ENCODE assay signal across 14 cellular contexts in the genomic region with DNA sequence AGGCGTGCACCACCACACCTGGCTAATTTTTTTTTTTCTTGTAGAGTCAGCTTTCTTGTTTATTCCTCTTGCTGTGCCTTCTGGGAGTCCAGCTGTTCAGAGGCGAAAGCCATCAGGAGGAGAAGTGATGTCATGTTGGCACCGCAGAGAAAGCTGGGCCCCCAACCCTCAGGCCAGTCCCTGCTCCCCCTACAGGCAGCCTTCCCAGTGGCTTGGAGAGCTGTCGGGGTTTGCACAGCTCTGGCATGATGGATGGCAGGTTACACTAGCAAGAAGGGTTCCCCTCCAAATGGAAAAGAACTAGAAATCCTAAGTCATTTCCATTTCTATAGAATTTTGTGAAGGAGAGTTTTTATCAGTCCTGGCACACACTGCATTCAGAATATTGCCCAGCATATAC.
"Had no signal": no experiment of that assay in that cellular context is flagged by ENCODE, and none has a peak within 500 bp of the region (broad histone marks: within the 10 kb centered on the region; RNA-seq: fewer than 3 reads in every experiment).

No MANE protein-coding gene starts in this region.

- H3K36me3 ChIP-seq: uterus had no signal

- H3K4me3 ChIP-seq: ascending aorta, dorsolateral prefrontal cortex, thoracic aorta, uterus had no signal

- H3K4me1 Mint-ChIP-seq: activated CD4-positive, alpha-beta T cell treated with anti-CD3 and anti-CD28 coated beads, Interleukin-2, amount 10 ng/mL, durations not matched to agents 24 days and 14 days had no signal

- H3K9me3 Mint-ChIP-seq: stimulated activated naive CD8-positive, alpha-beta T cell treated with anti-CD3 and anti-CD28 coated beads, Interleukin-15, Interleukin-2, amounts not matched to agents 100 ng/mL and 50 ng/mL, for 24 hours had no signal

- FAIRE-seq: bronchial epithelial cell, endothelial cell of umbilical vein, frontal cortex, kidney had no signal

- DNase-seq: activated CD4-positive, alpha-beta T cell treated with anti-CD3 and anti-CD28 coated beads, Interleukin-2, amount 10 ng/mL, durations not matched to agents 24 days and 14 days; activated naive CD4-positive, alpha-beta T cell; dorsolateral prefrontal cortex; kidney; stimulated activated CD4-positive, alpha-beta T cell treated with anti-CD3 and anti-CD28 coated beads, Interleukin-15, amount 100 ng/mL, for 24 hours; stimulated activated CD4-positive, alpha-beta T cell treated with anti-CD3 and anti-CD28 coated beads, Interleukin-4, amount 100 ng/mL, for 24 hours; uterus had no signal

- H3K27me3 ChIP-seq: ascending aorta, dorsolateral prefrontal cortex, uterus had no signal

- H3K27ac ChIP-seq: ascending aorta, dorsolateral prefrontal cortex, thoracic aorta, uterus had no signal

- H3K9me3 ChIP-seq: ascending aorta, thoracic aorta, uterus had no signal

- H3K4me3 Mint-ChIP-seq: activated CD4-positive, alpha-beta T cell treated with anti-CD3 and anti-CD28 coated beads, Interleukin-2, amount 10 ng/mL, durations not matched to agents 24 days and 14 days; activated T-helper 1 cell treated with anti-CD3 and anti-CD28 coated beads, Interleukin-12 subunit alpha, Interleukin-12 subunit beta, Interleukin-2, Interleukin-4 antibody, amounts not matched to agents 30 ng/mL and 10 ng/mL and 1 ng/mL, durations not matched to agents 14 hours and 24 hours and 36 hours; stimulated activated naive CD8-positive, alpha-beta T cell treated with anti-CD3 and anti-CD28 coated beads, Interleukin-15, Interleukin-2, amounts not matched to agents 100 ng/mL and 50 ng/mL, for 24 hours had no signal

- H3K27ac Mint-ChIP-seq: activated CD4-positive, alpha-beta T cell treated with anti-CD3 and anti-CD28 coated beads, Interleukin-2, amount 10 ng/mL, durations not matched to agents 24 days and 14 days; activated T-helper 1 cell treated with anti-CD3 and anti-CD28 coated beads, Interleukin-12 subunit alpha, Interleukin-12 subunit beta, Interleukin-2, Interleukin-4 antibody, amounts not matched to agents 30 ng/mL and 10 ng/mL and 1 ng/mL, durations not matched to agents 14 hours and 24 hours and 36 hours; stimulated activated naive CD8-positive, alpha-beta T cell treated with anti-CD3 and anti-CD28 coated beads, Interleukin-15, Interleukin-2, amounts not matched to agents 100 ng/mL and 50 ng/mL, for 24 hours had no signal

- H3K27me3 Mint-ChIP-seq: activated CD4-positive, alpha-beta T cell treated with anti-CD3 and anti-CD28 coated beads, Interleukin-2, amount 10 ng/mL, durations not matched to agents 24 days and 14 days; stimulated activated naive CD8-positive, alpha-beta T cell treated with anti-CD3 and anti-CD28 coated beads, Interleukin-15, Interleukin-2, amounts not matched to agents 100 ng/mL and 50 ng/mL, for 24 hours had no signal

- H3K4me1 ChIP-seq: uterus had no signal
